8 cellular contexts compared by ENCODE assay signal in the genomic region with DNA sequence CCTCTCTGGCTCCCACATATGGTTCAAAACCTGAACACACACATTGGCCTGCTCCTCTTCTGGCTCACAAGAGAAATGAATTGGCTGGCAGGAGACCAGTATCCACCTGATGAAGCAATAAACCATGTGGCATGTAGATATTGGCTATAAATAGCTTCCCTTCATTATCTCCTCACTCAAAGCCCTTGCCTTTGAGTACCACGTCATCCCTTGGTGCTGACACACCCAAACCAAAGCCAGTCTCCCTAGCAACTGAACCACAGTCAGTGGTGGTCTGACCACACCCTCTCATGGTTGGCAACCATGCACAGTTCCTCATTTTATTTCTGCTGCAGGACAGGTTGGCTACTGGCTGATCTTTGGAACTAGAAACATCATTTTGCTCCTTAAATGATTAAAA.
A peak's percentile ranks its signal among the peaks of the same experiment; 100 is the strongest.
DNase-seq lines count a peak whose midpoint lies in the region; ATAC-seq, FAIRE-seq and TF ChIP-seq lines count a peak whose summit lies in the region.

No MANE protein-coding gene starts in this region.

- TF ChIP-seq CTCF in D721Med (IDR thresholded peaks at IDR 0.05; ENCODE audit: insufficient read depth, missing control alignments): no peak
- TF ChIP-seq CTCF in GM13977 (IDR thresholded peaks at IDR 0.05; ENCODE audit: extremely low read depth, insufficient read depth, missing control alignments): no peak

- no peaks in the 10 kb centered on the region for H3K4me1 Mint-ChIP-seq in activated T-cell treated with anti-CD3 and anti-CD28 coated beads, Interleukin-2, amount 50 U/mL, for 4 hours (ENCODE audit: low read depth)

- H3K9me3 Mint-ChIP-seq in activated T-cell treated with anti-CD3 and anti-CD28 coated beads, Interleukin-2, amount 50 U/mL, for 4 hours: peaks cover under 1% of the 10 kb centered on the region

- ATAC-seq in activated T-cell treated with anti-CD3 and anti-CD28 coated beads, Interleukin-2, amount 50 U/mL, for 4 hours: peak; percentile 54 to 57
- peak; percentile 80 for ATAC-seq in HG03066 (IDR thresholded peaks at IDR 0.05; ENCODE audit: low read depth, unreplicated experiment)

- no peak for FAIRE-seq in D721Med (lab: Jason Lieb, UNC)

- no peak for DNase-seq in activated T-cell treated with anti-CD3 and anti-CD28 coated beads, Interleukin-2, amount 50 U/mL, for 4 hours
- no peak for DNase-seq in activated T-cell treated with anti-CD3 and anti-CD28 coated beads, Interleukin-2, amount 50 U/mL, for 1 hour
- DNase-seq in SIG-M5 (lab: John Stamatoyannopoulos, UW): peak; percentile 94
- DNase-seq in iris pigment epithelial cell (ENCODE audit: low read depth): peak; percentile 7
- no peak for DNase-seq in D721Med (ENCODE audit: insufficient read length, low spot score)
- no peak for DNase-seq in GM13977 (ENCODE audit: low spot score)
- no peak for DNase-seq in RKO (ENCODE audit: low spot score)

- no peak overlapping the region for H3K4me3 Mint-ChIP-seq in activated T-cell treated with anti-CD3 and anti-CD28 coated beads, Interleukin-2, amount 50 U/mL, for 4 hours

- H3K27me3 Mint-ChIP-seq in activated T-cell treated with anti-CD3 and anti-CD28 coated beads, Interleukin-2, amount 50 U/mL, for 4 hours (ENCODE audit: low read depth): peaks cover 8% of the 10 kb centered on the region

- no peaks in the 10 kb centered on the region for H3K36me3 Mint-ChIP-seq in activated T-cell treated with anti-CD3 and anti-CD28 coated beads, Interleukin-2, amount 50 U/mL, for 4 hours (ENCODE audit: insufficient read depth)

- in situ Hi-C loops in GM13977 (cut with MboI; ENCODE audit: low pct_unique_long_range_greater_than_20kb, low sequenced_read_pairs, unreplicated experiment): no loop called here

Comparison
In these comparisons a context has a peak if more than half of its experiments do, and no peak if none do; other contexts are left out.
1. DNase-seq: peak in SIG-M5 (single experiment) and iris pigment epithelial cell (single experiment); none in activated T-cell treated with anti-CD3 and anti-CD28 coated beads, Interleukin-2, amount 50 U/mL, for 4 hours (single experiment), activated T-cell treated with anti-CD3 and anti-CD28 coated beads, Interleukin-2, amount 50 U/mL, for 1 hour (single experiment), D721Med (single experiment), GM13977 (single experiment) and RKO (single experiment).